In the genomic region with DNA sequence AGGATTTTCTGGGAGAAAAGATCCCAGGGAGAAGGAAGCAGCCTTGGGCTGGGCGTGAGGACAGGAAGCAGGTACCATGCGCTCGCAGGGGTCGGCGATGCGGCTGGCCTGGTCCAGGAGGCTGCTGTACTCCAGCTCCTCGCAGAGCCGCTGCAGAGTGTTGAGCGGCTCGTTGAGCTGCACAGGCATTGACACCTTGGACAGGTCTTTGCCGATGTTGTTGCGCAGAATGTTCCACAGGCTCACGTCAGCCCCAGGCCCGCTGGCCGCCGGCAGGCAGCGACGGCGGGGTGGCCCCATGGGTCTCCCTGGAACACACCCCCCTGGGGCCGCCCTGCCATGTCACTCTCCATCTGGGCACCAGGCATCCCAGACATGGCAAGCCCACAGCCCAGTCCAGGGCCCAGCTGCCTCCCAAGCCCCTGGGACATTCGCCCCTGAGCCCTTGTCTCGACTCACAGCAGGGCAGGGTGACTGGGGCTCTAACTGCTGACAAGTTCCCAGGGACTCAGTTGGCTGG, we compare ENCODE assay signal across 28 cellular contexts. TPM values are rescaled to one million over a fixed set of nuclear protein-coding genes. Genes with fewer than 3 reads are reported as not detected.
DNase-seq lines count a peak whose midpoint lies in the region; ATAC-seq and TF ChIP-seq lines count a peak whose summit lies in the region.
"Had no signal": no experiment of that assay in that cellular context is flagged by ENCODE, and none has a peak within 500 bp of the region (broad histone marks: within the 10 kb centered on the region; RNA-seq: fewer than 3 reads in every experiment).

No MANE protein-coding gene starts in this region.

- peak overlapping the region; percentile 17 for H3K14ac ChIP-seq in neuronal stem cell (ENCODE audit: low read length)

- H2BK12ac ChIP-seq in neuronal stem cell (ENCODE audit: low read length): no peak overlapping the region

- no CpG with 5 or more reads among the region's 22 CpGs for WGBS in neuronal stem cell (ENCODE audit: extremely low coverage in 2 of 2, insufficient read length in 2 of 2, insufficient replicate concordance in 1 of 2), 2 donors
- WGBS in mesendoderm (ENCODE audit: extremely low coverage, insufficient coverage, low lambda C conversion rate): no CpG with 5 or more reads among the region's 22 CpGs
- 96 to 98% (median 96%) methylated on average over 12 to 22 of the region's 22 CpGs for WGBS in heart left ventricle, 4 donors

- H3K4ac ChIP-seq in neuronal stem cell (ENCODE audit: low read length) (no peak overlapping the region), mesendoderm (ENCODE audit: low read depth, low read length) (no peak overlapping the region)

- H3K79me2 ChIP-seq in mesendoderm (ENCODE audit: control insufficient read depth, insufficient read depth, low read length): no peaks in the 10 kb centered on the region

- peaks cover 10% of the 10 kb centered on the region for H3K36me3 Mint-ChIP-seq in activated CD4-positive, alpha-beta T cell treated with anti-CD3 and anti-CD28 coated beads for 36 hours (ENCODE audit: low read depth)
- H3K36me3 Mint-ChIP-seq in activated CD4-positive, alpha-beta T cell treated with anti-CD3 and anti-CD28 coated beads, Interleukin-2, amount 10 ng/mL, durations not matched to agents 24 days and 14 days (ENCODE audit: low read depth): peaks cover 51% of the 10 kb centered on the region
- peaks cover 82% of the 10 kb centered on the region for H3K36me3 Mint-ChIP-seq in stimulated activated effector memory CD8-positive, alpha-beta T cell treated with anti-CD3 and anti-CD28 coated beads, Interleukin-12 subunit alpha, Interleukin-12 subunit beta, amount 100 ng/mL, for 72 hours

- POLR2A ChIA-PET in activated CD4-positive, alpha-beta T cell treated with anti-CD3 and anti-CD28 coated beads for 36 hours (lab: Charles Lee): no interaction called here

- H2AK5ac ChIP-seq in neuronal stem cell (ENCODE audit: low read depth, low read length): no peak overlapping the region
- H2AK5ac ChIP-seq in mesendoderm (ENCODE audit: low read length): no peak overlapping the region

- peaks cover 8% of the 10 kb centered on the region for H3K4me1 Mint-ChIP-seq in activated CD4-positive, alpha-beta T cell treated with anti-CD3 and anti-CD28 coated beads for 36 hours
- H3K4me1 Mint-ChIP-seq in activated CD4-positive, alpha-beta T cell treated with anti-CD3 and anti-CD28 coated beads, Interleukin-2, amount 10 ng/mL, durations not matched to agents 24 days and 14 days: peaks cover 6% of the 10 kb centered on the region
- peaks cover 40% of the 10 kb centered on the region for H3K4me1 Mint-ChIP-seq in stimulated activated effector memory CD8-positive, alpha-beta T cell treated with anti-CD3 and anti-CD28 coated beads, Interleukin-12 subunit alpha, Interleukin-12 subunit beta, amount 100 ng/mL, for 72 hours
- H3K4me1 Mint-ChIP-seq: CD14-positive monocyte had no signal

- H2BK15ac ChIP-seq in neuronal stem cell (ENCODE audit: low read length) (no peak overlapping the region), mesendoderm (replicated peaks; ENCODE audit: low read depth) (no peak overlapping the region)

- no peak overlapping the region for H2BK120ac ChIP-seq in neuronal stem cell (ENCODE audit: low read depth, low read length)
- no peak overlapping the region for H2BK120ac ChIP-seq in mesendoderm (ENCODE audit: low read depth, low read length)

- H3K9me3 ChIP-seq in RWPE2 (ENCODE audit: severe bottlenecking) (no peaks in the 10 kb centered on the region), neuronal stem cell (replicated peaks in 1 of 2; ENCODE audit: control insufficient read depth in 2 of 2, insufficient read depth in 1 of 2, low read depth in 1 of 2, low read length in 2 of 2) (no peaks in the 10 kb centered on the region), heart left ventricle (no peaks in the 10 kb centered on the region)
- H3K9me3 ChIP-seq: BE2C, SJCRH30 had no signal

- H3K36me3 ChIP-seq in RWPE2 (ENCODE audit: low read depth) (peaks cover 29% of the 10 kb centered on the region), neuronal stem cell (replicated peaks in 1 of 2; ENCODE audit: control insufficient read depth in 2 of 2, insufficient read depth in 2 of 2, low read length in 2 of 2) (peaks cover 12 to 25% of the 10 kb centered on the region in 2 donors), mesendoderm (ENCODE audit: control insufficient read depth, insufficient read depth, low read length) (no peaks in the 10 kb centered on the region), heart left ventricle (peaks cover 0 to 99% (median 78%) of the 10 kb centered on the region in 9 donors)

- intact Hi-C loops in activated CD4-positive, alpha-beta T cell treated with anti-CD3 and anti-CD28 coated beads for 36 hours (cut with DNase I, micrococcal nuclease): no loop called here
- intact Hi-C loops in activated CD4-positive, alpha-beta T cell treated with anti-CD3 and anti-CD28 coated beads, Interleukin-2, amount 10 ng/mL, durations not matched to agents 24 days and 14 days (cut with micrococcal nuclease): no loop called here
- intact Hi-C loops in heart left ventricle (cut with DNase I): no loop called here

- H3K4me3 ChIP-seq in RWPE2 (ENCODE audit: severe bottlenecking) (no peak overlapping the region), neuronal stem cell (ENCODE audit: low read length in 2 of 2) (no peak overlapping the region), mesendoderm (ENCODE audit: low read length) (no peak overlapping the region), heart left ventricle (no peak overlapping the region)
- H3K4me3 ChIP-seq: K562, SJCRH30 had no signal

- no peaks in the 10 kb centered on the region for H3K27me3 Mint-ChIP-seq in activated CD4-positive, alpha-beta T cell treated with anti-CD3 and anti-CD28 coated beads for 36 hours
- H3K27me3 Mint-ChIP-seq in activated CD4-positive, alpha-beta T cell treated with anti-CD3 and anti-CD28 coated beads, Interleukin-2, amount 10 ng/mL, durations not matched to agents 24 days and 14 days: no peaks in the 10 kb centered on the region

- no peak overlapping the region for H4K5ac ChIP-seq in mesendoderm (ENCODE audit: low read length)

- H3K56ac ChIP-seq in mesendoderm (ENCODE audit: low read length): no peak overlapping the region

- no peak for TF ChIP-seq POLR2A in heart left ventricle (IDR thresholded peaks at IDR 0.05)

- no peak overlapping the region for H3K4me3 Mint-ChIP-seq in activated CD4-positive, alpha-beta T cell treated with anti-CD3 and anti-CD28 coated beads for 36 hours
- H3K4me3 Mint-ChIP-seq in activated CD4-positive, alpha-beta T cell treated with anti-CD3 and anti-CD28 coated beads, Interleukin-2, amount 10 ng/mL, durations not matched to agents 24 days and 14 days: no peak overlapping the region
- H3K4me3 Mint-ChIP-seq in stimulated activated effector memory CD8-positive, alpha-beta T cell treated with anti-CD3 and anti-CD28 coated beads, Interleukin-12 subunit alpha, Interleukin-12 subunit beta, amount 100 ng/mL, for 72 hours: no peak overlapping the region
- H3K4me3 Mint-ChIP-seq: CD14-positive monocyte; CD8-positive, alpha-beta memory T cell had no signal

- no peak overlapping the region for H3K18ac ChIP-seq in neuronal stem cell (ENCODE audit: low read length)
- no peak overlapping the region for H3K18ac ChIP-seq in mesendoderm (ENCODE audit: low read length)

- no peak overlapping the region for H3K27ac Mint-ChIP-seq in activated CD4-positive, alpha-beta T cell treated with anti-CD3 and anti-CD28 coated beads for 36 hours
- H3K27ac Mint-ChIP-seq in activated CD4-positive, alpha-beta T cell treated with anti-CD3 and anti-CD28 coated beads, Interleukin-2, amount 10 ng/mL, durations not matched to agents 24 days and 14 days: no peak overlapping the region
- H3K27ac Mint-ChIP-seq in stimulated activated effector memory CD8-positive, alpha-beta T cell treated with anti-CD3 and anti-CD28 coated beads, Interleukin-12 subunit alpha, Interleukin-12 subunit beta, amount 100 ng/mL, for 72 hours: peak overlapping the region; percentile 92
- H3K27ac Mint-ChIP-seq: CD14-positive monocyte had no signal

- no peak overlapping the region for H2AFZ ChIP-seq in neuronal stem cell (ENCODE audit: low read length)

- H3K4me1 ChIP-seq in RWPE2 (ENCODE audit: insufficient read depth, poor library complexity, severe bottlenecking): peaks cover 10% of the 10 kb centered on the region
- no peaks in the 10 kb centered on the region for H3K4me1 ChIP-seq in neuronal stem cell (ENCODE audit: control insufficient read depth in 2 of 2, insufficient read depth in 1 of 2, low read depth in 1 of 2, low read length in 2 of 2)
- H3K4me1 ChIP-seq in mesendoderm (ENCODE audit: control insufficient read depth, low read depth, low read length): no peaks in the 10 kb centered on the region
- H3K4me1 ChIP-seq in heart left ventricle: peaks cover 0 to 4% (median 0%) of the 10 kb centered on the region in 12 donors
- H3K4me1 ChIP-seq: SJCRH30 had no signal

- ATAC-seq in activated CD4-positive, alpha-beta T cell treated with anti-CD3 and anti-CD28 coated beads for 36 hours: no peak
- no peak for ATAC-seq in RWPE2 (ENCODE audit: low read depth)
- no peak for ATAC-seq in stimulated activated effector memory CD8-positive, alpha-beta T cell treated with anti-CD3 and anti-CD28 coated beads, Interleukin-12 subunit alpha, Interleukin-12 subunit beta, amount 100 ng/mL, for 72 hours
- no peak for ATAC-seq in heart left ventricle
- ATAC-seq: HCT116, K562, PC-3, Right ventricle myocardium inferior had no signal

- no peaks in the 10 kb centered on the region for H3K79me1 ChIP-seq in neuronal stem cell (ENCODE audit: low read depth, low read length)
- no peaks in the 10 kb centered on the region for H3K79me1 ChIP-seq in mesendoderm (ENCODE audit: low read length)

- peak overlapping the region; percentile 11 for H3K4me2 ChIP-seq in neuronal stem cell (ENCODE audit: insufficient read depth, low read length, poor library complexity, severe bottlenecking)
- no peak overlapping the region for H3K4me2 ChIP-seq in mesendoderm (ENCODE audit: low read length)

- no peaks in the 10 kb centered on the region for H3K27me3 ChIP-seq in RWPE2 (ENCODE audit: insufficient read depth, poor library complexity, severe bottlenecking)
- no peaks in the 10 kb centered on the region for H3K27me3 ChIP-seq in neuronal stem cell (ENCODE audit: control insufficient read depth in 3 of 3, insufficient read depth in 3 of 3, low read depth in 1 of 3, low read length in 3 of 3)
- no peaks in the 10 kb centered on the region for H3K27me3 ChIP-seq in mesendoderm (ENCODE audit: insufficient read depth, low read length, poor library complexity)
- H3K27me3 ChIP-seq in heart left ventricle: no peaks in the 10 kb centered on the region
- H3K27me3 ChIP-seq: BE2C, SJCRH30 had no signal

- H3K9ac ChIP-seq in neuronal stem cell (ENCODE audit: low read depth, low read length, poor library complexity) (peak overlapping the region; percentile 44), mesendoderm (ENCODE audit: low read length) (no peak overlapping the region)

- H4K91ac ChIP-seq in neuronal stem cell (ENCODE audit: low read depth, low read length, poor library complexity): no peak overlapping the region

- H3K23ac ChIP-seq in neuronal stem cell (ENCODE audit: low read depth, low read length, poor library complexity): peak overlapping the region; percentile 20
- H3K23ac ChIP-seq in mesendoderm (ENCODE audit: low read length): no peak overlapping the region

- H4K8ac ChIP-seq in neuronal stem cell (ENCODE audit: low read depth, low read length) (no peak overlapping the region), mesendoderm (ENCODE audit: low read depth, low read length) (no peak overlapping the region)

- no peak for TF ChIP-seq CTCF in RWPE2 (IDR thresholded peaks at IDR 0.05; ENCODE audit: poor library complexity, severe bottlenecking)
- no peak for TF ChIP-seq CTCF in heart left ventricle (IDR thresholded peaks at IDR 0.05)

- H2BK5ac ChIP-seq in neuronal stem cell (ENCODE audit: low read length) (peak overlapping the region; percentile 39), mesendoderm (ENCODE audit: low read length) (no peak overlapping the region)

- CTCF ChIA-PET in activated CD4-positive, alpha-beta T cell treated with anti-CD3 and anti-CD28 coated beads for 36 hours (lab: Charles Lee): interaction anchor here (0.6 kb wide), 2 partner anchors 24 to 1376 kb away, joined by 3 read pairs; no protein-coding TSS in a partner anchor

- peak; percentile 2 for DNase-seq in activated CD4-positive, alpha-beta T cell treated with anti-CD3 and anti-CD28 coated beads for 36 hours
- no peak for DNase-seq in activated CD4-positive, alpha-beta T cell treated with anti-CD3 and anti-CD28 coated beads, Interleukin-2, amount 10 ng/mL, durations not matched to agents 24 days and 14 days
- DNase-seq in RWPE2 (ENCODE audit: low spot score): peak; percentile 55
- no peak for DNase-seq in neuronal stem cell (ENCODE audit: low spot score)
- DNase-seq in stimulated activated effector memory CD8-positive, alpha-beta T cell treated with anti-CD3 and anti-CD28 coated beads, Interleukin-12 subunit alpha, Interleukin-12 subunit beta, amount 100 ng/mL, for 72 hours (ENCODE audit: low spot score in 2 of 2): no peak
- DNase-seq in mesendoderm: no peak
- no peak for DNase-seq in activated naive CD4-positive, alpha-beta T cell (lab: John Stamatoyannopoulos, UW)
- no peak for DNase-seq in heart left ventricle
- DNase-seq: 8988T; ACHN; BE2C; Calu3; DMS79 treated with DMSO at 0.1 percent for 48 hours; GF-D8; Kasumi-1; NCI-H1092 treated with DMSO at 0.1 percent for 48 hours; NCI-H1436; NCI-H187; NCI-H524 treated with DMSO at 0.1 percent for 48 hours; NCI-H82; NK-92 treated with Interleukin-12 subunit alpha and Interleukin-12 subunit beta, amount 100 ng/mL, for 24 hours; PC-3; SJCRH30 had no signal

- no peak overlapping the region for H3K27ac ChIP-seq in RWPE2 (ENCODE audit: poor library complexity, severe bottlenecking)
- no peak overlapping the region for H3K27ac ChIP-seq in neuronal stem cell (replicated peaks; ENCODE audit: low read length)
- no peak overlapping the region for H3K27ac ChIP-seq in mesendoderm (ENCODE audit: low read depth, low read length)
- H3K27ac ChIP-seq in heart left ventricle: no peak overlapping the region
- H3K27ac ChIP-seq: SJCRH30 had no signal

- H3K9me3 Mint-ChIP-seq in activated CD4-positive, alpha-beta T cell treated with anti-CD3 and anti-CD28 coated beads for 36 hours (ENCODE audit: low read depth): no peaks in the 10 kb centered on the region
- no peaks in the 10 kb centered on the region for H3K9me3 Mint-ChIP-seq in activated CD4-positive, alpha-beta T cell treated with anti-CD3 and anti-CD28 coated beads, Interleukin-2, amount 10 ng/mL, durations not matched to agents 24 days and 14 days
- no peaks in the 10 kb centered on the region for H3K9me3 Mint-ChIP-seq in stimulated activated effector memory CD8-positive, alpha-beta T cell treated with anti-CD3 and anti-CD28 coated beads, Interleukin-12 subunit alpha, Interleukin-12 subunit beta, amount 100 ng/mL, for 72 hours
- H3K9me3 Mint-ChIP-seq: CD14-positive monocyte; CD8-positive, alpha-beta memory T cell had no signal

RNA-seq across cellular contexts. Expression of gene OSBPL7, which starts 8.0 kb away (rescaled TPM):
- 10 to 100 TPM; 12.8 to 12.9 TPM for total RNA-seq in activated CD4-positive, alpha-beta T cell treated with anti-CD3 and anti-CD28 coated beads for 36 hours
- total RNA-seq in activated CD4-positive, alpha-beta T cell treated with anti-CD3 and anti-CD28 coated beads, Interleukin-2, amount 10 ng/mL, durations not matched to agents 24 days and 14 days: 18.1 and 18.4 TPM in 2 replicates
- 5.8 TPM for polyA plus RNA-seq in neuronal stem cell (2013, experiment 1 of 2)
- polyA plus RNA-seq in neuronal stem cell (2013, experiment 2 of 2): 5.3 TPM
- polyA plus RNA-seq in mesendoderm (2013, experiment 1 of 2): 1.9 TPM
- polyA plus RNA-seq in mesendoderm (2013, experiment 2 of 2): 2.0 TPM
- 1 to 10 TPM; 1.5 to 7.4 (median 5.8) TPM for total RNA-seq in heart left ventricle
- polyA plus RNA-seq in heart left ventricle: 1 to 10 TPM; 3.0 to 5.2 TPM

RNA-seq across cellular contexts. Expression of gene MRPL10, which starts 17.8 kb away (rescaled TPM):
- total RNA-seq in activated CD4-positive, alpha-beta T cell treated with anti-CD3 and anti-CD28 coated beads for 36 hours: 10 to 100 TPM; 66.9 to 70.9 TPM
- 55.0 and 58.3 TPM in 2 replicates for total RNA-seq in activated CD4-positive, alpha-beta T cell treated with anti-CD3 and anti-CD28 coated beads, Interleukin-2, amount 10 ng/mL, durations not matched to agents 24 days and 14 days
- 80.5 TPM for polyA plus RNA-seq in neuronal stem cell (2013, experiment 1 of 2)
- 84.1 TPM for polyA plus RNA-seq in neuronal stem cell (2013, experiment 2 of 2)
- polyA plus RNA-seq in mesendoderm (2013, experiment 1 of 2): 60.1 TPM
- polyA plus RNA-seq in mesendoderm (2013, experiment 2 of 2): 60.8 TPM
- 10 to 100 TPM; 45.8 to 79.2 (median 63.2) TPM for total RNA-seq in heart left ventricle
- 10 to 100 TPM; 43.8 to 64.5 TPM for polyA plus RNA-seq in heart left ventricle

RNA-seq across cellular contexts. Expression of gene LRRC46, which starts 17.9 kb away (rescaled TPM):
- total RNA-seq in activated CD4-positive, alpha-beta T cell treated with anti-CD3 and anti-CD28 coated beads for 36 hours: under 1 TPM; 0.46 to 0.82 TPM
- 0.33 and 0.44 TPM in 2 replicates for total RNA-seq in activated CD4-positive, alpha-beta T cell treated with anti-CD3 and anti-CD28 coated beads, Interleukin-2, amount 10 ng/mL, durations not matched to agents 24 days and 14 days
- 0.17 TPM for polyA plus RNA-seq in neuronal stem cell (2013, experiment 1 of 2)
- 0.32 TPM for polyA plus RNA-seq in neuronal stem cell (2013, experiment 2 of 2)
- 0.20 TPM for polyA plus RNA-seq in mesendoderm (2013, experiment 1 of 2)
- 0.43 TPM for polyA plus RNA-seq in mesendoderm (2013, experiment 2 of 2)
- total RNA-seq in heart left ventricle: under 1 TPM in 7 of 9 donors, not detected in 2; 0.22 to 0.44 (median 0.35) TPM
- polyA plus RNA-seq in heart left ventricle: under 1 TPM; 0.17 to 0.23 TPM

RNA-seq across cellular contexts. Expression of gene SCRN2, which starts 27.5 kb away (rescaled TPM):
- total RNA-seq in activated CD4-positive, alpha-beta T cell treated with anti-CD3 and anti-CD28 coated beads for 36 hours: 10 to 100 TPM; 21.5 to 25.2 TPM
- total RNA-seq in activated CD4-positive, alpha-beta T cell treated with anti-CD3 and anti-CD28 coated beads, Interleukin-2, amount 10 ng/mL, durations not matched to agents 24 days and 14 days: 24.3 and 24.8 TPM in 2 replicates
- 37.2 TPM for polyA plus RNA-seq in neuronal stem cell (2013, experiment 1 of 2)
- polyA plus RNA-seq in neuronal stem cell (2013, experiment 2 of 2): 36.3 TPM
- polyA plus RNA-seq in mesendoderm (2013, experiment 1 of 2): 6.6 TPM
- polyA plus RNA-seq in mesendoderm (2013, experiment 2 of 2): 7.7 TPM
- 10 to 100 TPM; 29.4 to 42.9 (median 33.9) TPM for total RNA-seq in heart left ventricle
- polyA plus RNA-seq in heart left ventricle: 10 to 100 TPM; 17.5 to 58.5 TPM

RNA-seq across cellular contexts. Expression of gene SP6, which starts 37.4 kb away (rescaled TPM):
- under 1 TPM; 0.07 to 0.14 TPM for total RNA-seq in activated CD4-positive, alpha-beta T cell treated with anti-CD3 and anti-CD28 coated beads for 36 hours
- total RNA-seq in activated CD4-positive, alpha-beta T cell treated with anti-CD3 and anti-CD28 coated beads, Interleukin-2, amount 10 ng/mL, durations not matched to agents 24 days and 14 days: 0.05 TPM in 2 replicates
- polyA plus RNA-seq in neuronal stem cell (2013, experiment 1 of 2): 0.24 TPM
- 0.26 TPM for polyA plus RNA-seq in neuronal stem cell (2013, experiment 2 of 2)
- 0.91 TPM for polyA plus RNA-seq in mesendoderm (2013, experiment 1 of 2)
- 0.78 TPM for polyA plus RNA-seq in mesendoderm (2013, experiment 2 of 2)
- total RNA-seq in heart left ventricle: under 1 TPM in 7 of 9 donors, not detected in 2; 0.12 to 0.88 (median 0.32) TPM
- polyA plus RNA-seq in heart left ventricle: 1 to 10 TPM in 1 of 2 donors, under 1 TPM in 1; 0.19 to 2.5 TPM
- total RNA-seq: SJCRH30 had no signal

Comparison
In these comparisons a context has a peak if more than half of its experiments do, and no peak if none do; other contexts are left out.
1. DNase-seq: peak in activated CD4-positive, alpha-beta T cell treated with anti-CD3 and anti-CD28 coated beads for 36 hours (single experiment) and RWPE2 (single experiment); none in activated CD4-positive, alpha-beta T cell treated with anti-CD3 and anti-CD28 coated beads, Interleukin-2, amount 10 ng/mL, durations not matched to agents 24 days and 14 days (single experiment), neuronal stem cell (single experiment), stimulated activated effector memory CD8-positive, alpha-beta T cell treated with anti-CD3 and anti-CD28 coated beads, Interleukin-12 subunit alpha, Interleukin-12 subunit beta, amount 100 ng/mL, for 72 hours (0 of 2), mesendoderm (single experiment), activated naive CD4-positive, alpha-beta T cell (0 of 4) and heart left ventricle (0 of 5).